8 cellular contexts compared by ENCODE assay signal in genomic region chr3:44861412-44862220, GRCh38. TPM values are rescaled to one million over a fixed set of nuclear protein-coding genes. Genes with fewer than 3 reads are reported as not detected.
DNase-seq lines count a peak whose midpoint lies in the region; ATAC-seq, FAIRE-seq and TF ChIP-seq lines count a peak whose summit lies in the region.

Gene TMEM42, plus strand, starts transcription at chr3:44861912. Its CDS starts 13 bp downstream, at chr3:44861925.

- H3K4me3 ChIP-seq in A549 = peak within 1 kb of the TSS; percentile 71

- peak within 1 kb of the TSS; percentile 96 for H3K4me2 ChIP-seq in A549

- H3K9me3 ChIP-seq in A549 = no peaks in the 10 kb centered on the region

- H3K4me1 ChIP-seq in A549 = peaks cover 6% of the 10 kb centered on the region; the same call in 2 of the 3 replicates

- H3K9me3 Mint-ChIP-seq in central memory CD8-positive, alpha-beta T cell = no peaks in the 10 kb centered on the region

- H3K27ac ChIP-seq in A549 = peak within 1 kb of the TSS; percentile 90 to 97

- TF ChIP-seq EP300 in A549 (IDR thresholded peaks at IDR 0.05) = no peak

- peaks cover 43% of the 10 kb centered on the region for H3K4me1 Mint-ChIP-seq in central memory CD8-positive, alpha-beta T cell

- CTCF ChIA-PET in A549 (lab: Yijun Ruan, JAX) = no interaction called here

- H3K4me3 Mint-ChIP-seq in central memory CD8-positive, alpha-beta T cell = peak within 1 kb of the TSS; percentile 82

- FAIRE-seq in A549 (lab: Jason Lieb, UNC) = no peak

- TF ChIP-seq RAD21 in A549 (conservative IDR thresholded peaks at IDR 0.05 in 1 of 2, IDR thresholded peaks at IDR 0.05 in 1 of 2) = no peak

- H3K27me3 Mint-ChIP-seq in central memory CD8-positive, alpha-beta T cell = no peaks in the 10 kb centered on the region

- ATAC-seq in A549 = peak; percentile 96
- peak; percentile 93 for ATAC-seq in GM18517 (IDR thresholded peaks at IDR 0.05; ENCODE audit: unreplicated experiment)
- ATAC-seq in HG03045 (IDR thresholded peaks at IDR 0.05; ENCODE audit: unreplicated experiment) = peak; percentile 95
- peak; percentile 91 for ATAC-seq in central memory CD8-positive, alpha-beta T cell (replicated peaks; ENCODE audit: extremely low read depth, poor library complexity, severe bottlenecking)

- DNase-seq in A549 (ENCODE audit: low read depth in 1 of 2, low spot score in 1 of 2) = peak; percentile 83 to 92
- DNase-seq in NCI-H2196 treated with DMSO at 0.1 percent for 48 hours (lab: John Stamatoyannopoulos, UW; ENCODE audit: unreplicated experiment) = peak; percentile 56
- peak; percentile 76 for DNase-seq in activated CD4-positive, CD25-positive, alpha-beta regulatory T cell treated with anti-CD3 and anti-CD28 coated beads, Interleukin-2, amount 50 U/mL, for 16 hours (ENCODE audit: low read depth, low spot score)
- peak; percentile 75 to 78 for DNase-seq in central memory CD8-positive, alpha-beta T cell (ENCODE audit: low spot score in 2 of 2)
- DNase-seq in iris pigment epithelial cell (ENCODE audit: low read depth) = peak; percentile 94
- DNase-seq in stimulated activated CD4-positive, alpha-beta T cell treated with anti-CD3 and anti-CD28 coated beads, Interleukin-12 subunit alpha, Interleukin-12 subunit beta, amount 100 ng/mL, for 4 hours = peak; percentile 88

- peak within 1 kb of the TSS; percentile 92 for H3K27ac Mint-ChIP-seq in central memory CD8-positive, alpha-beta T cell (ENCODE audit: low read depth)

- peak; percentile 76 for TF ChIP-seq POLR2A in A549 (IDR thresholded peaks at IDR 0.05; ENCODE audit: low read length)

- 26% methylated on average over 10 of the region's 90 CpGs for WGBS in A549 (ENCODE audit: missing lambda C conversion rate)

- H3K36me3 Mint-ChIP-seq in central memory CD8-positive, alpha-beta T cell (ENCODE audit: insufficient read depth) = peaks cover 12% of the 10 kb centered on the region

- no peak for TF ChIP-seq CTCF in A549 (IDR thresholded peaks at IDR 0.05)

- POLR2A ChIA-PET in A549 (lab: Yijun Ruan, JAX) = no interaction called here

TF ChIP-seq in A549, 52 proteins besides CTCF, POLR2A, EP300 and RAD21:
- TF ChIP-seq MAFK (IDR thresholded peaks at IDR 0.05; ENCODE audit: partially characterized antibody) = no peak
- no peak for TF ChIP-seq PBX3 (IDR thresholded peaks at IDR 0.05)
- peak; percentile 52; the same call in 1 of the 2 replicates for TF ChIP-seq MAX (IDR thresholded peaks at IDR 0.05)
- no peak for TF ChIP-seq CHD2 (IDR thresholded peaks at IDR 0.05; ENCODE audit: low read length, partially characterized antibody)
- no peak for TF ChIP-seq CBX8 (IDR thresholded peaks at IDR 0.05)
- no peak for TF ChIP-seq FOXS1 (CRISPR knock-in tag; IDR thresholded peaks at IDR 0.05)
- no peak for TF ChIP-seq BHLHE40 (IDR thresholded peaks at IDR 0.05; ENCODE audit: low read depth, low read length)
- no peak for TF ChIP-seq MAZ (IDR thresholded peaks at IDR 0.05; ENCODE audit: borderline replicate concordance, low read depth, low read length)
- peak; percentile 34 to 86; a peak in 3 of 5 replicates for TF ChIP-seq JUN (IDR thresholded peaks at IDR 0.05)
- no peak for TF ChIP-seq ESRRA (IDR thresholded peaks at IDR 0.05; ENCODE audit: borderline replicate concordance, low read length)
- TF ChIP-seq ZC3H11A (IDR thresholded peaks at IDR 0.05) = no peak
- TF ChIP-seq CHD4 (IDR thresholded peaks at IDR 0.05; ENCODE audit: borderline replicate concordance) = no peak
- TF ChIP-seq HEYL (CRISPR knock-in tag; IDR thresholded peaks at IDR 0.05) = no peak
- TF ChIP-seq PHF8 (IDR thresholded peaks at IDR 0.05; ENCODE audit: borderline replicate concordance, low read depth) = peak; percentile 82
- TF ChIP-seq CEBPB (IDR thresholded peaks at IDR 0.05) = no peak
- TF ChIP-seq HOXB13 (CRISPR knock-in tag; IDR thresholded peaks at IDR 0.05; ENCODE audit: low read depth) = no peak
- TF ChIP-seq NPAS2 (CRISPR knock-in tag; IDR thresholded peaks at IDR 0.05; ENCODE audit: borderline replicate concordance) = no peak
- peak; percentile 72; the same call in 2 of the 3 replicates for TF ChIP-seq BCL3 (IDR thresholded peaks at IDR 0.05)
- TF ChIP-seq JUNB (IDR thresholded peaks at IDR 0.05) = no peak
- peak; percentile 72; the same call in 1 of the 2 replicates for TF ChIP-seq TFCP2L1 (CRISPR knock-in tag; IDR thresholded peaks at IDR 0.05)
- TF ChIP-seq EHF (CRISPR knock-in tag; IDR thresholded peaks at IDR 0.05) = no peak
- TF ChIP-seq RFX5 (IDR thresholded peaks at IDR 0.05) = no peak
- no peak for TF ChIP-seq CBX2 (IDR thresholded peaks at IDR 0.05; ENCODE audit: borderline replicate concordance, low read depth)
- TF ChIP-seq HOXA7 (CRISPR knock-in tag; IDR thresholded peaks at IDR 0.05) = no peak
- no peak for TF ChIP-seq TP53 (CRISPR knock-in tag; IDR thresholded peaks at IDR 0.05)
- TF ChIP-seq HES2 (IDR thresholded peaks at IDR 0.05) = no peak
- TF ChIP-seq RNF2 (IDR thresholded peaks at IDR 0.05; ENCODE audit: borderline replicate concordance, low read depth) = no peak
- no peak for TF ChIP-seq MYC (IDR thresholded peaks at IDR 0.05; ENCODE audit: borderline replicate concordance, low read length)
- TF ChIP-seq E2F6 (IDR thresholded peaks at IDR 0.05; ENCODE audit: borderline replicate concordance, low read depth) = peak; percentile 78; the same call in 1 of the 2 replicates
- TF ChIP-seq FOSL2 (IDR thresholded peaks at IDR 0.05) = no peak
- peak; percentile 4; the same call in 1 of the 2 replicates for TF ChIP-seq FOSL2 (CRISPR knock-in tag; IDR thresholded peaks at IDR 0.05)
- 0 out of 3 replicates have a peak, but pooled peaks have one; percentile 4 for TF ChIP-seq SMC3 (IDR thresholded peaks at IDR 0.05)
- TF ChIP-seq ZSCAN20 (CRISPR knock-in tag; IDR thresholded peaks at IDR 0.05) = no peak
- peak; percentile 98 for TF ChIP-seq USF2 (IDR thresholded peaks at IDR 0.05)
- TF ChIP-seq HDAC2 (IDR thresholded peaks at IDR 0.05) = no peak

RNA-seq across cellular contexts. Expression of gene TMEM42, which starts in this region (rescaled TPM):
- 18.0 and 22.8 TPM in 2 replicates for polyA plus RNA-seq in A549 (2011; rRNA removed)
- 16.2 and 17.3 TPM in 2 replicates for polyA plus RNA-seq in A549 (2012; cell fraction: cytosol; rRNA removed)
- polyA plus RNA-seq in A549 (2012; cell fraction: nucleus; rRNA removed) = 13.5 and 16.2 TPM in 2 replicates
- polyA plus RNA-seq in A549 (2017; fragmentation: RNase III; extraction: RNeasy Plus Mini Kit Qiagen cat#74134 plus additional on column Dnase treatment) = 7.7 to 10.0 TPM (median 9.3 TPM) in 3 replicates
- polyA minus RNA-seq in A549 (2011; rRNA and poly(A)+ RNA removed) = 8.0 and 13.2 TPM in 2 replicates

Comparison
In these comparisons a context has a peak if more than half of its experiments do, and no peak if none do; other contexts are left out.
1. Peak in every context shown above with its lines: DNase-seq, ATAC-seq, H3K4me3 ChIP-seq and H3K27ac ChIP-seq.